ENCODE assay signal across 8 cellular contexts in genomic region chr3:49813497-49814174, GRCh38. TPM values are rescaled to one million over a fixed set of nuclear protein-coding genes. Genes with fewer than 3 reads are reported as not detected.
A peak's percentile ranks its signal among the peaks of the same experiment; 100 is the strongest.
DNase-seq lines count a peak whose midpoint lies in the region; ATAC-seq and TF ChIP-seq lines count a peak whose summit lies in the region.

UBA7 (minus strand) TSS chr3:49813953; CDS start chr3:49813787, 166 bp downstream.

- DNase-seq in activated CD4-positive, alpha-beta T cell treated with anti-CD3 and anti-CD28 coated beads for 4 hours, result peak; percentile 17 to 28
- DNase-seq in activated CD4-positive, alpha-beta T cell treated with anti-CD3 and anti-CD28 coated beads, Interleukin-2, amount 50 U/mL, for 1 hour, result no peak
- DNase-seq in HT1080 (ENCODE audit: low read depth) (peak; percentile 76), epithelial cell of esophagus (ENCODE audit: low read depth) (peak; percentile 28), NCI-H2081 (lab: John Stamatoyannopoulos, UW) (no peak)
- peak; percentile 37 to 52 for DNase-seq in activated CD4-positive, alpha-beta T cell treated with anti-CD3 and anti-CD28 coated beads, Interleukin-2, amount 50 U/mL, for 48 hours
- DNase-seq in naive thymus-derived CD4-positive, alpha-beta T cell, result peak in 8 of 9 donors; percentile 26 to 54 (median 48)

- peaks cover 20 to 45% (median 43%) of the 10 kb centered on the region in 7 donors for H3K4me1 Mint-ChIP-seq in naive thymus-derived CD4-positive, alpha-beta T cell

- peak within 1 kb of the TSS; percentile 86 for H3K27ac ChIP-seq in naive thymus-derived CD4-positive, alpha-beta T cell (ENCODE audit: low read depth, low read length)

- no peaks in the 10 kb centered on the region for H3K27me3 Mint-ChIP-seq in naive thymus-derived CD4-positive, alpha-beta T cell

- peak within 1 kb of the TSS; percentile 93 to 99 (median 97) for H3K4me3 Mint-ChIP-seq in naive thymus-derived CD4-positive, alpha-beta T cell

- CTCF ChIA-PET in naive thymus-derived CD4-positive, alpha-beta T cell (lab: Charles Lee), result interaction anchor here (0.6 to 3.3 kb wide), 3 partner anchors 10 to 76 kb away, joined by 3 to 31 read pairs (median 15); partner anchors contain the start of gene INKA1

- TF ChIP-seq CTCF in epithelial cell of esophagus (IDR thresholded peaks at IDR 0.05; ENCODE audit: insufficient read depth, low read depth, low read length, missing control alignments), result no peak

- peaks cover 12 to 18% of the 10 kb centered on the region in 2 donors for H3K4me1 ChIP-seq in naive thymus-derived CD4-positive, alpha-beta T cell (ENCODE audit: control insufficient read depth in 2 of 2, insufficient read depth in 2 of 2, low read length in 2 of 2)

- H3K4me3 ChIP-seq in epithelial cell of esophagus (ENCODE audit: low read length), result peak within 1 kb of the TSS; percentile 15
- peak within 1 kb of the TSS; percentile 90 for H3K4me3 ChIP-seq in naive thymus-derived CD4-positive, alpha-beta T cell (ENCODE audit: low read length)

- H3K27me3 ChIP-seq in naive thymus-derived CD4-positive, alpha-beta T cell (ENCODE audit: control insufficient read depth in 2 of 2, insufficient read depth in 2 of 2, low read length in 2 of 2), result no peaks in the 10 kb centered on the region

- peaks cover 0 to 1% (median 0%) of the 10 kb centered on the region in 11 donors for H3K9me3 Mint-ChIP-seq in naive thymus-derived CD4-positive, alpha-beta T cell

- no peaks in the 10 kb centered on the region for H3K9me3 ChIP-seq in naive thymus-derived CD4-positive, alpha-beta T cell (ENCODE audit: control insufficient read depth in 2 of 3, low read length in 3 of 3)

- POLR2A ChIA-PET in naive thymus-derived CD4-positive, alpha-beta T cell (lab: Charles Lee), result interaction anchor here (0.9 to 6.6 kb wide), 4 partner anchors 9 to 43 kb away, joined by 3 to 87 read pairs (median 5); partner anchors contain the start of genes INKA1 and TRAIP

- H3K36me3 ChIP-seq in naive thymus-derived CD4-positive, alpha-beta T cell (ENCODE audit: control insufficient read depth in 2 of 3, insufficient read depth in 3 of 3, low read length in 3 of 3), result peaks cover 0 to 41% (median 8%) of the 10 kb centered on the region in 3 experiments

- intact Hi-C loops in naive thymus-derived CD4-positive, alpha-beta T cell (cut with micrococcal nuclease), result loop anchor here (1.0 kb wide), 1 partner anchor 10 kb away; the partner anchor contains the start of gene INKA1 (in 2 of the 2)

- ATAC-seq in naive thymus-derived CD4-positive, alpha-beta T cell, result peak; percentile 91
- ATAC-seq in HG02571 (IDR thresholded peaks at IDR 0.05; ENCODE audit: unreplicated experiment), result no peak

- H3K27ac Mint-ChIP-seq in naive thymus-derived CD4-positive, alpha-beta T cell, result peak within 1 kb of the TSS; percentile 95 to 100 (median 98)

- peaks cover 0 to 24% (median 5%) of the 10 kb centered on the region in 5 donors for H3K36me3 Mint-ChIP-seq in naive thymus-derived CD4-positive, alpha-beta T cell

RNA-seq across cellular contexts. Expression of gene UBA7, which starts in this region (rescaled TPM):
- total RNA-seq in HT1080 (2014; rRNA removed; shearing (Covaris generic)), result 8.1 and 13.0 TPM in 2 replicates
- 6.2 and 8.1 TPM in 2 replicates for polyA plus RNA-seq in HT1080 (2015; cell fraction: cytosol; rRNA removed)
- polyA plus RNA-seq in HT1080 (2015; cell fraction: nucleus; rRNA removed), result 150 and 155 TPM in 2 replicates
- total RNA-seq in naive thymus-derived CD4-positive, alpha-beta T cell, result 100 to 1,000 TPM; 273 to 318 (median 287) TPM
- polyA plus RNA-seq in naive thymus-derived CD4-positive, alpha-beta T cell, result 10 to 100 TPM; 31.6 to 48.4 TPM

Comparison
In these comparisons a context has a peak if more than half of its experiments do, and no peak if none do; other contexts are left out.
1. RNA of gene UBA7 (total RNA-seq): 273 to 318 TPM in naive thymus-derived CD4-positive, alpha-beta T cell; 8.1 to 13.0 TPM in HT1080; every median in the first group is over 10 times any median in the second.
2. DNase-seq: peak in activated CD4-positive, alpha-beta T cell treated with anti-CD3 and anti-CD28 coated beads for 4 hours (2 of 2), HT1080 (single experiment), activated CD4-positive, alpha-beta T cell treated with anti-CD3 and anti-CD28 coated beads, Interleukin-2, amount 50 U/mL, for 48 hours (2 of 2), epithelial cell of esophagus (single experiment) and naive thymus-derived CD4-positive, alpha-beta T cell (8 of 9); none in activated CD4-positive, alpha-beta T cell treated with anti-CD3 and anti-CD28 coated beads, Interleukin-2, amount 50 U/mL, for 1 hour (single experiment) and NCI-H2081 (0 of 2).